Comparison of ENCODE assay signal across 1 cellular context in genomic region chr10:97686301-97686961, GRCh38.
TF ChIP-seq lines count a peak whose summit lies in the region.

No MANE protein-coding gene starts in this region.

TF ChIP-seq in IMR-90, 13 proteins besides CTCF, POLR2A, EP300 and RAD21:
- TF ChIP-seq RFX5 (IDR thresholded peaks at IDR 0.05; ENCODE audit: low read depth, low read length) (no peak), CHD1 (IDR thresholded peaks at IDR 0.05; ENCODE audit: low read depth, low read length) (0 out of 2 replicates have a peak, but pooled peaks have one; percentile 71)
